ENCODE assay signal across 9 cellular contexts in genomic region chr16:64089697-64090096, GRCh38.
DNase-seq lines count a peak whose midpoint lies in the region; ATAC-seq and TF ChIP-seq lines count a peak whose summit lies in the region.
"Had no signal": no experiment of that assay in that cellular context is flagged by ENCODE, and none has a peak within 500 bp of the region (broad histone marks: within the 10 kb centered on the region; RNA-seq: fewer than 3 reads in every experiment).

No MANE protein-coding gene starts in this region.

- no peaks in the 10 kb centered on the region for H3K9me3 ChIP-seq in vagina

- TF ChIP-seq POLR2A in vagina (IDR thresholded peaks at IDR 0.05): no peak

- DNase-seq in Caki2 (ENCODE audit: low read depth): peak; percentile 45
- DNase-seq in brain microvascular endothelial cell: peak; percentile 23
- DNase-seq in medulla oblongata (ENCODE audit: extremely low spot score): peak; percentile 64
- no peak for DNase-seq in stimulated activated CD4-positive, alpha-beta T cell treated with anti-CD3 and anti-CD28 coated beads, Interleukin-2, amount 100 ng/mL, for 48 hours
- DNase-seq in vagina (ENCODE audit: extremely low spot score in 2 of 2): no peak
- DNase-seq: T-helper 1 cell had no signal

- no peaks in the 10 kb centered on the region for H3K36me3 ChIP-seq in brain microvascular endothelial cell (replicated peaks)
- H3K36me3 ChIP-seq in vagina: no peaks in the 10 kb centered on the region

- no peaks in the 10 kb centered on the region for H3K27me3 ChIP-seq in brain microvascular endothelial cell (replicated peaks)
- H3K27me3 ChIP-seq in vagina: no peaks in the 10 kb centered on the region

- in situ Hi-C loops in Caki2 (cut with HindIII; ENCODE audit: low pct_unique_long_range_greater_than_20kb, low sequenced_read_pairs): no loop called here
- in situ Hi-C loops in brain microvascular endothelial cell (cut with HindIII; ENCODE audit: low pct_ligation_motif_present, low sequenced_read_pairs): no loop called here

- no peak for ATAC-seq in GM19397 (IDR thresholded peaks at IDR 0.05; ENCODE audit: unreplicated experiment)
- no peak for ATAC-seq in HG03521 (IDR thresholded peaks at IDR 0.05; ENCODE audit: unreplicated experiment)

- no peaks in the 10 kb centered on the region for H3K4me1 ChIP-seq in vagina

- H3K27ac ChIP-seq in brain microvascular endothelial cell (no peak overlapping the region), vagina (no peak overlapping the region)

- intact Hi-C loops in vagina (cut with DNase I): no loop called here

- TF ChIP-seq CTCF in LNCAP (IDR thresholded peaks at IDR 0.05) (peak; percentile 45; the same call in 1 of the 2 replicates), brain microvascular endothelial cell (IDR thresholded peaks at IDR 0.05; ENCODE audit: low read depth, low read length, missing control alignments) (peak; percentile 68), vagina (IDR thresholded peaks at IDR 0.05) (peak in 1 of 3 experiments; percentile 22)

- H3K4me3 ChIP-seq in brain microvascular endothelial cell (ENCODE audit: low read depth, low read length): no peak overlapping the region
- no peak overlapping the region for H3K4me3 ChIP-seq in vagina

Comparison
In these comparisons a context has a peak if more than half of its experiments do, and no peak if none do; other contexts are left out.
1. DNase-seq: peak in Caki2 (single experiment), brain microvascular endothelial cell (single experiment) and medulla oblongata (single experiment); none in stimulated activated CD4-positive, alpha-beta T cell treated with anti-CD3 and anti-CD28 coated beads, Interleukin-2, amount 100 ng/mL, for 48 hours (0 of 2) and vagina (0 of 2).